ENCODE assay signal across 7 cellular contexts in genomic region chr17:45453731-45454130, GRCh38. TPM values are rescaled to one million over a fixed set of nuclear protein-coding genes. Genes with fewer than 3 reads are reported as not detected.
DNase-seq lines count a peak whose midpoint lies in the region; ATAC-seq and TF ChIP-seq lines count a peak whose summit lies in the region.
"Not testable (repeated sequence)": the region's sequence is repeated elsewhere in the genome, so short reads cannot be mapped to it uniquely, and the experiment has no call there.

No MANE protein-coding gene starts in this region.

- not testable (repeated sequence) for H4K20me1 ChIP-seq in PC-3 (ENCODE audit: low read length)

- H3K36me3 ChIP-seq in PC-3 (ENCODE audit: low read depth, low read length) = not testable (repeated sequence)

- H3K4me1 ChIP-seq in PC-3 (ENCODE audit: insufficient read depth, low read length) = not testable (repeated sequence)

- ATAC-seq in PC-3 (peak; percentile 42; the same call in 1 of the 2 replicates), WTC11 (peak; percentile 89)
- ATAC-seq in stimulated activated effector memory CD8-positive, alpha-beta T cell treated with anti-CD3 and anti-CD28 coated beads, Interleukin-12 subunit alpha, Interleukin-12 subunit beta, amount 100 ng/mL, for 72 hours = peak; percentile 48

- H3K4me3 Mint-ChIP-seq in HFFc6; WTC11; stimulated activated effector memory CD8-positive, alpha-beta T cell treated with anti-CD3 and anti-CD28 coated beads, Interleukin-12 subunit alpha, Interleukin-12 subunit beta, amount 100 ng/mL, for 72 hours: not testable (repeated sequence)

- not testable (repeated sequence) for H3K9me2 ChIP-seq in PC-3 (replicated peaks; ENCODE audit: low read length)

- not testable (repeated sequence) for H3K27ac Mint-ChIP-seq in HFFc6; WTC11; stimulated activated effector memory CD8-positive, alpha-beta T cell treated with anti-CD3 and anti-CD28 coated beads, Interleukin-12 subunit alpha, Interleukin-12 subunit beta, amount 100 ng/mL, for 72 hours

- not testable (repeated sequence) for H3K9me3 ChIP-seq in PC-3 (ENCODE audit: low read length)

- not testable (repeated sequence) for H3K79me2 ChIP-seq in PC-3 (ENCODE audit: low read length)

- not testable (repeated sequence) for H3K9me3 Mint-ChIP-seq in HFFc6; WTC11; stimulated activated effector memory CD8-positive, alpha-beta T cell treated with anti-CD3 and anti-CD28 coated beads, Interleukin-12 subunit alpha, Interleukin-12 subunit beta, amount 100 ng/mL, for 72 hours

- CTCF ChIA-PET in PC-3 (lab: Charles Lee) = not testable (repeated sequence)
- CTCF ChIA-PET in WTC11 (lab: Charles Lee) = interaction anchor here (0.6 kb wide), 1 partner anchor 616 kb away, joined by 4 read pairs; no protein-coding TSS in a partner anchor

- BruUV-seq in PC-3 (replicated peaks; lab: Mats Ljungman, UMichigan) = not testable (repeated sequence)

- H3K27me3 ChIP-seq in PC-3 (ENCODE audit: low read length) = not testable (repeated sequence)

- H3K4me3 ChIP-seq in GM12864 (ENCODE audit: low read depth, low read length); PC-3 (ENCODE audit: low read length): not testable (repeated sequence)

- not testable (repeated sequence) for H3K9ac ChIP-seq in PC-3 (ENCODE audit: low read length)

- not testable (repeated sequence) for H3K4me2 ChIP-seq in PC-3 (ENCODE audit: low read length)

- H3F3A ChIP-seq in PC-3 (ENCODE audit: low read length, unreplicated experiment) = not testable (repeated sequence)

- not testable (repeated sequence) for H3K36me3 Mint-ChIP-seq in HFFc6 (ENCODE audit: low read depth); WTC11
- peaks cover 44% of the 10 kb centered on the region for H3K36me3 Mint-ChIP-seq in stimulated activated effector memory CD8-positive, alpha-beta T cell treated with anti-CD3 and anti-CD28 coated beads, Interleukin-12 subunit alpha, Interleukin-12 subunit beta, amount 100 ng/mL, for 72 hours

- not testable (repeated sequence) for DNase-seq in GM12864 (ENCODE audit: low read depth); HFFc6; PC-3; stimulated activated effector memory CD8-positive, alpha-beta T cell treated with anti-CD3 and anti-CD28 coated beads, Interleukin-12 subunit alpha, Interleukin-12 subunit beta, amount 100 ng/mL, for 72 hours (ENCODE audit: low spot score in 2 of 2)
- DNase-seq in WTC11 (ENCODE audit: low spot score) (peak; percentile 44), ecto neural progenitor cell (ENCODE audit: low spot score) (peak; percentile 44), islet precursor cell (peak; percentile 55)

- TF ChIP-seq CTCF in GM12864 (IDR thresholded peaks at IDR 0.05; ENCODE audit: low read depth, low read length, missing control alignments) (peak; percentile 17), HFFc6 (IDR thresholded peaks at IDR 0.05) (peak; percentile 23)
- TF ChIP-seq CTCF in PC-3 (conservative IDR thresholded peaks at IDR 0.05; ENCODE audit: low read depth, low read length); WTC11 (IDR thresholded peaks at IDR 0.05): not testable (repeated sequence)

- not testable (repeated sequence) for H3K4me1 Mint-ChIP-seq in HFFc6 (ENCODE audit: low read depth); WTC11
- H3K4me1 Mint-ChIP-seq in stimulated activated effector memory CD8-positive, alpha-beta T cell treated with anti-CD3 and anti-CD28 coated beads, Interleukin-12 subunit alpha, Interleukin-12 subunit beta, amount 100 ng/mL, for 72 hours = peaks cover 12% of the 10 kb centered on the region

- intact Hi-C loops in PC-3 (cut with micrococcal nuclease) = not testable (repeated sequence)

- H2AFZ ChIP-seq in PC-3 (ENCODE audit: low read length) = not testable (repeated sequence)

- POLR2A ChIA-PET in PC-3 (lab: Charles Lee; ENCODE audit: unreplicated experiment); WTC11 (lab: Charles Lee): not testable (repeated sequence)

- not testable (repeated sequence) for H3K27me3 Mint-ChIP-seq in HFFc6 (ENCODE audit: insufficient read depth); WTC11 (ENCODE audit: low read depth)

- H3K27ac ChIP-seq in PC-3 (ENCODE audit: low read length) = not testable (repeated sequence)

RNA-seq across cellular contexts. Expression of gene ARHGAP27, which starts 21.1 kb away (rescaled TPM):
- total RNA-seq in HFFc6 (2021; fragmentation: NEBNext Ultra II Directional; extraction: Animal tissue kit (Norgen Biotek cat#: 25700)) = 1 to 10 TPM; 1.8 to 3.8 (median 2.7) TPM
- 119 and 134 TPM in 2 replicates for total RNA-seq in PC-3 (2014; rRNA removed)
- total RNA-seq in WTC11 (2021) = 12.9 to 16.0 TPM (median 14.8 TPM) in 3 replicates

RNA-seq across cellular contexts. Expression of gene PLEKHM1, which starts 36.8 kb away (rescaled TPM):
- total RNA-seq in HFFc6 (2021; fragmentation: NEBNext Ultra II Directional; extraction: Animal tissue kit (Norgen Biotek cat#: 25700)) = 10 to 100 TPM; 32.0 to 43.1 (median 36.5) TPM
- total RNA-seq in PC-3 (2014; rRNA removed) = 15.8 and 20.8 TPM in 2 replicates
- total RNA-seq in WTC11 (2021) = 15.8 to 19.6 TPM (median 17.2 TPM) in 3 replicates
